Comparison of ENCODE assay signal across 1 cellular context in the genomic region with DNA sequence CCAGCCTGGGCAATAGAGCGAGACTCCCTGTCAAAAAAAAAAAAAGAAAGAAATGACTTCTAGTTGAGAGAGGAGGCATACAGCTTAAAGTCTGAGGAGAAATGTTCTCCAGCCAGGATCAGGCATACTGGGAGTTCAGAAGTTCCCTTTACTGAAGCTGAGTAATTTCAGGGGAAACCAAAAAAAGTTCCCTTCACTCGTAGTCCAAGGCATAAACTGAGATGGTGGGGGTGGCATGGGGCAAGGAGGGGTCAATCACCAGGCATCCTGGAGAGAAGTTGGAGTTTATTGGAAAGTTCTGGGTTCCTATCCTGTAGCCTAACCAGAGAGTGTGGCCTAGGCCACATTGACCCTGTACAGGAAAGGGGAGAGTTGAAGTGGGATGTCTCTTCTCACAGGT.
TF ChIP-seq lines count a peak whose summit lies in the region.

No MANE protein-coding gene starts in this region.

TF ChIP-seq in A549, 52 proteins besides CTCF, POLR2A, EP300 and RAD21:
- no peak for TF ChIP-seq HOXA7 (CRISPR knock-in tag; IDR thresholded peaks at IDR 0.05)
- TF ChIP-seq HOXB13 (CRISPR knock-in tag; IDR thresholded peaks at IDR 0.05; ENCODE audit: low read depth): no peak
- no peak for TF ChIP-seq GATA3 (IDR thresholded peaks at IDR 0.05; ENCODE audit: borderline replicate concordance)
- no peak for TF ChIP-seq RCOR1 (IDR thresholded peaks at IDR 0.05; ENCODE audit: low read depth, low read length)
- TF ChIP-seq RARB (CRISPR knock-in tag; IDR thresholded peaks at IDR 0.05): no peak
